Comparison of ENCODE assay signal across 9 cellular contexts in the genomic region with DNA sequence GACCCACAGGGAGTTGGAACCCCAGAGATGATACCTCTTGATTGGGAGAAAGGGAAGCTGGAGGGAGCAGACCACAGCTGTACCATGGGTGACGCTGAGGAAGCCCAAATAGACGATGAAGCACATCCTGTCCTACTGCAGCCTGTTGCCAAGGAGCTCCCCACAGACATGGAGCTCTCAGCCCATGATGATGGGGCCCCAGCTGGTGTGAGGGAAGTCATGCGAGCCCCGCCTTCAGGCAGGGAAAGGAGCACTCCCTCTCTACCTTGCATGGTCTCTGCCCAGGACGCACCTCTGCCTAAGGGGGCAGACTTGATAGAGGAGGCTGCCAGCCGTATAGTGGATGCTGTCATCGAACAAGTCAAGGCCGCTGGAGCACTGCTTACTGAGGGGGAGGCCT.
DNase-seq lines count a peak whose midpoint lies in the region; ATAC-seq and TF ChIP-seq lines count a peak whose summit lies in the region.
"Had no signal": no experiment of that assay in that cellular context is flagged by ENCODE, and none has a peak within 500 bp of the region (broad histone marks: within the 10 kb centered on the region; RNA-seq: fewer than 3 reads in every experiment).

No MANE protein-coding gene starts in this region.

- intact Hi-C loops in breast epithelium (cut with DNase I; ENCODE audit: low total_unique reads) = no loop called here
- intact Hi-C loops in upper lobe of right lung (cut with DNase I) = no loop called here

- no peak overlapping the region for H2BK12ac ChIP-seq in mesenchymal stem cell (ENCODE audit: low read length in 2 of 2)

- DNase-seq in activated naive CD4-positive, alpha-beta T cell treated with Interleukin-2 at 50 U/mL for 16 hours = peak; percentile 32
- no peak for DNase-seq in activated naive CD4-positive, alpha-beta T cell (lab: John Stamatoyannopoulos, UW)
- DNase-seq in breast epithelium (ENCODE audit: low spot score in 2 of 2) (peak in 1 of 2 donors; percentile 42), mesenchymal stem cell (no peak), upper lobe of right lung (peak; percentile 71), SIG-M5 treated with dmso at 0.1 percent for 504 hours (lab: John Stamatoyannopoulos, UW; ENCODE audit: unreplicated experiment) (no peak), NOMO-1 treated with DMSO at 0.1 percent for 48 hours (lab: John Stamatoyannopoulos, UW; ENCODE audit: unreplicated experiment) (no peak)
- DNase-seq: HFFc6 had no signal

- no peak overlapping the region for H2BK120ac ChIP-seq in mesenchymal stem cell (ENCODE audit: low read depth, low read length)

- H3K4ac ChIP-seq in mesenchymal stem cell (ENCODE audit: low read depth in 1 of 2, low read length in 2 of 2) = no peak overlapping the region

- no peak overlapping the region for H2AK5ac ChIP-seq in mesenchymal stem cell (ENCODE audit: low read length, severe bottlenecking)

- no peak overlapping the region for H2BK5ac ChIP-seq in mesenchymal stem cell (ENCODE audit: low read depth, low read length, poor library complexity, severe bottlenecking)

- no peak overlapping the region for H3K14ac ChIP-seq in mesenchymal stem cell (ENCODE audit: low read length in 2 of 2)

- H3K9me3 ChIP-seq in breast epithelium = no peaks in the 10 kb centered on the region
- H3K9me3 ChIP-seq in mesenchymal stem cell (ENCODE audit: control insufficient read depth, low read length) = no peaks in the 10 kb centered on the region
- no peaks in the 10 kb centered on the region for H3K9me3 ChIP-seq in upper lobe of right lung

- H4K91ac ChIP-seq in mesenchymal stem cell (ENCODE audit: low read length) = no peak overlapping the region

- TF ChIP-seq POLR2A in breast epithelium (IDR thresholded peaks at IDR 0.05) = no peak

- peak overlapping the region; percentile 83 for H3K9ac ChIP-seq in mesenchymal stem cell (ENCODE audit: low read length)

- H3K36me3 ChIP-seq in breast epithelium (no peaks in the 10 kb centered on the region), mesenchymal stem cell (ENCODE audit: control insufficient read depth in 1 of 2, insufficient read depth in 2 of 2, low read depth in 1 of 2, low read length in 2 of 2) (peaks cover 30 to 38% of the 10 kb centered on the region in 2 experiments), upper lobe of right lung (peaks cover 40% of the 10 kb centered on the region)

- ATAC-seq in upper lobe of right lung = peak; percentile 53
- no peak for ATAC-seq in HG03342 (IDR thresholded peaks at IDR 0.05; ENCODE audit: unreplicated experiment)

- H3K4me1 ChIP-seq in breast epithelium (peaks cover 0 to 14% of the 10 kb centered on the region in 2 donors), mesenchymal stem cell (ENCODE audit: control insufficient read depth, insufficient read depth, low read depth, low read length) (peaks cover 28% of the 10 kb centered on the region), upper lobe of right lung (peaks cover 79% of the 10 kb centered on the region)

- H3K23ac ChIP-seq in mesenchymal stem cell (ENCODE audit: low read length in 2 of 2) = no peak overlapping the region

- no peak overlapping the region for H2BK15ac ChIP-seq in mesenchymal stem cell (ENCODE audit: low read depth, poor library complexity, severe bottlenecking)

- WGBS in mesenchymal stem cell = 98% methylated on average over 8 of the region's 8 CpGs

- H4K8ac ChIP-seq in mesenchymal stem cell (ENCODE audit: low read length) = no peak overlapping the region

- no peak overlapping the region for H3K4me2 ChIP-seq in mesenchymal stem cell (ENCODE audit: low read length, poor library complexity, severe bottlenecking)

- H2AFZ ChIP-seq in mesenchymal stem cell (ENCODE audit: low read depth, low read length) = no peak overlapping the region

- H3K79me1 ChIP-seq in mesenchymal stem cell (replicated peaks; ENCODE audit: low read length, poor library complexity, severe bottlenecking) = peaks cover 25% of the 10 kb centered on the region

- peak overlapping the region; percentile 7 to 40 (median 28) for H3K4me3 ChIP-seq in breast epithelium
- peak overlapping the region in 1 of 2 experiments; percentile 68 for H3K4me3 ChIP-seq in mesenchymal stem cell (ENCODE audit: insufficient read depth in 1 of 2, low read depth in 1 of 2, low read length in 2 of 2)
- H3K4me3 ChIP-seq in upper lobe of right lung = peak overlapping the region; percentile 56

- H3K27ac ChIP-seq in breast epithelium = peak overlapping the region; percentile 80 to 84
- no peak overlapping the region for H3K27ac ChIP-seq in mesenchymal stem cell (ENCODE audit: low read length, poor library complexity, severe bottlenecking)
- H3K27ac ChIP-seq in upper lobe of right lung = peak overlapping the region; percentile 91

- H3K27me3 ChIP-seq in breast epithelium = no peaks in the 10 kb centered on the region
- H3K27me3 ChIP-seq in mesenchymal stem cell (ENCODE audit: control insufficient read depth in 1 of 2, insufficient read depth in 1 of 2, low read length in 2 of 2) = no peaks in the 10 kb centered on the region
- H3K27me3 ChIP-seq in upper lobe of right lung = no peaks in the 10 kb centered on the region

- TF ChIP-seq CTCF in breast epithelium (IDR thresholded peaks at IDR 0.05) = no peak
- TF ChIP-seq CTCF in upper lobe of right lung (IDR thresholded peaks at IDR 0.05) = no peak

- H3K18ac ChIP-seq in mesenchymal stem cell (ENCODE audit: low read depth in 1 of 2, low read length in 2 of 2) = no peak overlapping the region

Comparison
In these comparisons a context has a peak if more than half of its experiments do, and no peak if none do; other contexts are left out.
1. DNase-seq: peak in activated naive CD4-positive, alpha-beta T cell treated with Interleukin-2 at 50 U/mL for 16 hours (single experiment) and upper lobe of right lung (single experiment); none in activated naive CD4-positive, alpha-beta T cell (0 of 4), mesenchymal stem cell (single experiment), SIG-M5 treated with dmso at 0.1 percent for 504 hours (single experiment) and NOMO-1 treated with DMSO at 0.1 percent for 48 hours (single experiment).